Comparison of ENCODE assay signal across 27 cellular contexts in the genomic region with DNA sequence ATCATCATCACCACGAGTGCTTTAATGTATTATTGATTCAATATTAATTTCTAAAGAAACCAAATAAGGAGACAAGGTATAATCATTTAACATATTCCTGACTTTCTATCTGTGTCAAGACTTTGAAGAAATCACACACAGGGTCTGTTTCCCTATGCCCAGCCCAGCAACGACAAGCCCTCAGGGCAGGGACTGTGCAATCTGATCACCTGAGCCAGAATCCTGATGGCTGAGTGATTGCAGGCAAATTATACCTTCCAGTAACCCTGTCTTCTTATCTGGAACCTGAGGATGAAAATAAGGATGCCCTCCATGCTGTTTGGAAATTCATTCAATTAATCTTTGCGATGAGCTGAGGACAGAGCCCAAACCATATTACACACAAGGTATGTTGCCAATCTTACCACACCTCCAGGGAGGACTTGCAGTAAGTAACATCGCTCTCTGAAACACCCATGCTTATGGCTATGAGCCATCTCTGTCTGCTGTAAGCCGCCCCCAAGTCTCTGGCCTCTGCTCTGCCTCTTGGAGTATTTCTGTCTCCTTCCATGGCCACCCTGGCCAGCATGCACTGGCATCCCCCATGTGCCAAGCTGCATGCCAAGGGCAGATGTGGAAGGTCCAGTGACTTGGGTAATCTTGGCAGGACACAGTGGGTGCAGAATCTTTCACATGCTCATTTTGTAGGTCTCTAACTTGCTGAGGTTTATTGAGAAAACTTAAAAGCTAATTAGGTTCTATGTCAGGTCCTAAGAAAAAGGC. TPM values are rescaled to one million over a fixed set of nuclear protein-coding genes. Genes with fewer than 3 reads are reported as not detected.
"Had no signal": no experiment of that assay in that cellular context is flagged by ENCODE, and none has a peak within 500 bp of the region (broad histone marks: within the 10 kb centered on the region; RNA-seq: fewer than 3 reads in every experiment).

No MANE protein-coding gene starts in this region.

- ATAC-seq: activated CD8-positive, alpha-beta T cell treated with anti-CD3 and anti-CD28 coated beads, Interleukin-2, amount 10 ng/mL, durations not matched to agents 7 days and 5 days; T-helper 17 cell; WTC11 had no signal

- H3K27me3 ChIP-seq: breast epithelium, SJSA1 had no signal

- H3K4me3 ChIP-seq: breast epithelium, SJSA1 had no signal

- DNase-seq: activated CD4-positive, alpha-beta T cell treated with anti-CD3 and anti-CD28 coated beads for 48 hours; activated CD4-positive, alpha-beta T cell treated with anti-CD3 and anti-CD28 coated beads, Interleukin-2, amount 50 U/mL, for 4 hours; activated CD4-positive, CD25-positive, alpha-beta regulatory T cell treated with anti-CD3 and anti-CD28 coated beads, Interleukin-2, amount 50 U/mL, for 72 hours; activated CD8-positive, alpha-beta memory T cell treated with anti-CD3 and anti-CD28 coated beads, Interleukin-2, amount 50 U/mL, for 48 hours; activated CD8-positive, alpha-beta T cell treated with anti-CD3 and anti-CD28 coated beads, Interleukin-2, amount 10 ng/mL, durations not matched to agents 7 days and 5 days; activated naive CD4-positive, alpha-beta T cell; activated T-cell treated with anti-CD3 and anti-CD28 coated beads, Interleukin-2, amount 50 U/mL, for 1 hour; aorta; central memory CD4-positive, alpha-beta T cell; KG1; NCI-H1092; NCI-H1417; NCI-H1930; NCI-H345; NCI-H510A; NCI-H774; RPMI8226; SHP77; T-helper 17 cell; T-helper 9 cell had no signal

- H3K9me3 ChIP-seq: breast epithelium, SJSA1 had no signal

- H3K36me3 ChIP-seq: breast epithelium, SJSA1 had no signal

- H3K4me1 ChIP-seq: breast epithelium had no signal

- H3K27ac ChIP-seq: breast epithelium, SJSA1 had no signal

RNA-seq across cellular contexts. Expression of gene TAS2R1, which starts 10.6 kb away (rescaled TPM):
- total RNA-seq: activated CD8-positive, alpha-beta T cell treated with anti-CD3 and anti-CD28 coated beads, Interleukin-2, amount 10 ng/mL, durations not matched to agents 7 days and 5 days; aorta; breast epithelium; LHCN-M2; M059J; OCI-LY7; SJSA1; T-helper 17 cell; WTC11 had no signal
- polyA plus RNA-seq: aorta, IgD-negative memory B cell had no signal
